9 cellular contexts compared by ENCODE assay signal in the genomic region with DNA sequence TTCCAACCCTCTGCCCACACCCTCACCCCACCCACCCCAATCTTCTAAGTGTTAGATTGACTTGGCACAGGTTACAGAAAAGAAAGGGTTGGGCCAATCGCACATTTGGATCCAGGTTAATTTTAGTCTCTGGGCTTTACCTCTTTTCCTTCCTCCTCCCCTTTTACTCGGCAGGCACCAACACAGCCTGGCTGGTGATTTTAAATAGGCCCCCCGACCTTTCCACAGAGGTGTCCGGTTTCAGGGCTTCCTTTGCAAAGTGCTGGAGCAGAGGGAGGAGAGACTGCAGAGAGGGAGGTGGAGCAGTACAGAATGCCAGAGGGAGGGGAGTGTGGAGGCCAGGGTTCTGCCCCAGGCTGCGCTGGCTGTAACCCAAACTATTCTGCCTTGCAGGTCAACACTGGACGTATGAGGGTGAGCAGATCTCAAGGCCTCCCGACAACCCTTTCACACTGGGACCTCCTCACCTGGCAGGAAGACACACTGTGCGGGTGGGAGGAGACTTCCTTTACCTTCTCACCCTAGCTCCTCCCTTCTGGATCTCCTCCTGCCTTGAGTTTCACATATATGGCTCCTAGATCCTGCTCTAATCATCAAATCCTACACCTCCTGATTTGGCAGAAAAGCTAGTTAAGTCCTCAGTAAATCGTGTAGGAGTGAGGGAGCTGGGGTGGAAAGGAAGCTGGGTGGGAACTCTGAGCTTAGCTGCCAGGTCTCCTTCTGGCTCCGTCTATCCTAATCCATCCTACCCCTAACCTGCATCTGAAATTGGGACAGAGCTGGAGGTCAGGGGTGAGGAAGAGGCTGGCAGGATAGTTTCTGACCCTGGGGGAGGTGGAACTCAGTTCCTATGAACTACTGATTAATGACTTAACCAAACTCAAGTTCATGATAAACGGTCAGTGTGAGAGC. TPM values are rescaled to one million over a fixed set of nuclear protein-coding genes. Genes with fewer than 3 reads are reported as not detected.
DNase-seq lines count a peak whose midpoint lies in the region; ATAC-seq and TF ChIP-seq lines count a peak whose summit lies in the region.
"Had no signal": no experiment of that assay in that cellular context is flagged by ENCODE, and none has a peak within 500 bp of the region (broad histone marks: within the 10 kb centered on the region; RNA-seq: fewer than 3 reads in every experiment).

No MANE protein-coding gene starts in this region.

- no peaks in the 10 kb centered on the region for H3K9me3 ChIP-seq in mammary epithelial cell (replicated peaks; ENCODE audit: insufficient read depth, low read length)
- no peaks in the 10 kb centered on the region for H3K9me3 ChIP-seq in liver (ENCODE audit: control insufficient read depth in 4 of 4, low read length in 3 of 4)
- H3K9me3 ChIP-seq: A549 had no signal

- H3K27me3 ChIP-seq in mammary epithelial cell (ENCODE audit: insufficient read depth, low read length) (no peaks in the 10 kb centered on the region), liver (ENCODE audit: control insufficient read depth in 4 of 4, insufficient read depth in 4 of 4, low read length in 3 of 4) (no peaks in the 10 kb centered on the region)

- WGBS in mammary epithelial cell (ENCODE audit: low coverage, missing lambda C conversion rate) = 5% methylated on average over 10 of the region's 11 CpGs
- 12% methylated on average over 11 of the region's 11 CpGs for WGBS in liver

- H3K9ac ChIP-seq in mammary epithelial cell (ENCODE audit: insufficient read depth, low read length) (no peak overlapping the region), liver (ENCODE audit: low read depth in 1 of 2, low read length in 2 of 2) (peak overlapping the region in 1 of 2 donors; percentile 50)

- no peaks in the 10 kb centered on the region for H4K20me1 ChIP-seq in mammary epithelial cell (ENCODE audit: insufficient read depth, low read length)

- TF ChIP-seq RAD21 in liver (IDR thresholded peaks at IDR 0.05) = no peak

- in situ Hi-C loops in mammary epithelial cell (cut with MboI; ENCODE audit: low sequenced_read_pairs in 2 of 2) = loop anchor here (10.0 to 25.0 kb wide), 2 partner anchors 275 to 277 kb away; partner anchors contain the start of gene ADAMTSL4 (in 1 of the 2)

- dilution Hi-C loops in mammary epithelial cell (cut with HindIII; ENCODE audit: low sequenced_read_pairs) = no loop called here

- H3K79me2 ChIP-seq in mammary epithelial cell (ENCODE audit: insufficient read depth, low read length) = no peaks in the 10 kb centered on the region

- DNase-seq in Right ventricle myocardium inferior (ENCODE audit: missing footprints) = no peak
- no peak for DNase-seq in cardiac septum (ENCODE audit: low spot score)
- peak; percentile 56 for DNase-seq in mammary epithelial cell
- no peak for DNase-seq in activated CD4-positive, CD25-positive, alpha-beta regulatory T cell (lab: John Stamatoyannopoulos, UW)
- DNase-seq in stimulated activated naive CD4-positive, alpha-beta T cell (lab: John Stamatoyannopoulos, UW) = no peak
- DNase-seq in AG08395 (ENCODE audit: low spot score) = no peak

- H3K4me3 ChIP-seq in mammary epithelial cell (replicated peaks in 1 of 3; ENCODE audit: insufficient read depth in 1 of 3, low read depth in 2 of 3, low read length in 3 of 3) = peak overlapping the region in 2 of 3 experiments; percentile 2 to 11
- peak overlapping the region in 1 of 3 donors; percentile 11 for H3K4me3 ChIP-seq in liver (ENCODE audit: low read depth in 1 of 3, low read length in 3 of 3)
- H3K4me3 ChIP-seq: A549 had no signal

- intact Hi-C loops in Right ventricle myocardium inferior (cut with DNase I) = loop anchor here (5.0 kb wide), 1 partner anchor 717 kb away; no protein-coding TSS in a partner anchor
- intact Hi-C loops in cardiac septum (cut with DNase I) = no loop called here
- intact Hi-C loops in mammary epithelial cell (cut with micrococcal nuclease) = loop anchor here (1.0 to 10.0 kb wide), 5 partner anchors 8 to 717 kb away; no protein-coding TSS in a partner anchor

- ATAC-seq in Right ventricle myocardium inferior (peak; percentile 47), GM19455 (IDR thresholded peaks at IDR 0.05; ENCODE audit: unreplicated experiment) (no peak)
- ATAC-seq: A549 had no signal

- CTCF ChIA-PET in mammary epithelial cell (lab: Charles Lee; ENCODE audit: low non-redundant PET) = no interaction called here

- no peak for TF ChIP-seq CTCF in mammary epithelial cell (conservative IDR thresholded peaks at IDR 0.05 in 1 of 2, IDR thresholded peaks at IDR 0.05 in 1 of 2; ENCODE audit: extremely low read depth in 1 of 2, insufficient read depth in 1 of 2, low read depth in 1 of 2, low read length in 2 of 2)
- no peak for TF ChIP-seq CTCF in liver (IDR thresholded peaks at IDR 0.05; ENCODE audit: low read depth, low read length, missing input control)

- H3K36me3 ChIP-seq in mammary epithelial cell (ENCODE audit: insufficient read depth, low read length) (peaks cover 2% of the 10 kb centered on the region), liver (ENCODE audit: control insufficient read depth in 4 of 4, insufficient read depth in 3 of 4, low read depth in 1 of 4, low read length in 3 of 4) (peaks cover 0 to 9% (median 6%) of the 10 kb centered on the region in 4 donors)

- BruUV-seq in mammary epithelial cell (replicated peaks; lab: Mats Ljungman, UMichigan) = no TSS peak

- H3K4me2 ChIP-seq in mammary epithelial cell (ENCODE audit: insufficient read depth, low read depth, low read length) = peak overlapping the region; percentile 72
- H3K4me2 ChIP-seq: A549 had no signal

- H3K4me1 ChIP-seq in mammary epithelial cell (ENCODE audit: insufficient read depth, low read length) (peaks cover 45% of the 10 kb centered on the region), liver (ENCODE audit: control insufficient read depth in 4 of 4, insufficient read depth in 4 of 4, low read length in 3 of 4) (peaks cover 13 to 60% (median 57%) of the 10 kb centered on the region in 4 donors)

- peak overlapping the region; percentile 81 for H2AFZ ChIP-seq in mammary epithelial cell (ENCODE audit: low read depth, low read length)

- peak overlapping the region; percentile 19 for H3K27ac ChIP-seq in mammary epithelial cell (ENCODE audit: insufficient read depth, low read depth, low read length)
- peak overlapping the region; percentile 45 to 58 for H3K27ac ChIP-seq in liver (ENCODE audit: low read depth in 1 of 2, low read length in 2 of 2)
- H3K27ac ChIP-seq: A549 had no signal

TF ChIP-seq in liver, 16 proteins besides CTCF, POLR2A, EP300 and RAD21 (continues in another document):
- TF ChIP-seq, protein P1, sequence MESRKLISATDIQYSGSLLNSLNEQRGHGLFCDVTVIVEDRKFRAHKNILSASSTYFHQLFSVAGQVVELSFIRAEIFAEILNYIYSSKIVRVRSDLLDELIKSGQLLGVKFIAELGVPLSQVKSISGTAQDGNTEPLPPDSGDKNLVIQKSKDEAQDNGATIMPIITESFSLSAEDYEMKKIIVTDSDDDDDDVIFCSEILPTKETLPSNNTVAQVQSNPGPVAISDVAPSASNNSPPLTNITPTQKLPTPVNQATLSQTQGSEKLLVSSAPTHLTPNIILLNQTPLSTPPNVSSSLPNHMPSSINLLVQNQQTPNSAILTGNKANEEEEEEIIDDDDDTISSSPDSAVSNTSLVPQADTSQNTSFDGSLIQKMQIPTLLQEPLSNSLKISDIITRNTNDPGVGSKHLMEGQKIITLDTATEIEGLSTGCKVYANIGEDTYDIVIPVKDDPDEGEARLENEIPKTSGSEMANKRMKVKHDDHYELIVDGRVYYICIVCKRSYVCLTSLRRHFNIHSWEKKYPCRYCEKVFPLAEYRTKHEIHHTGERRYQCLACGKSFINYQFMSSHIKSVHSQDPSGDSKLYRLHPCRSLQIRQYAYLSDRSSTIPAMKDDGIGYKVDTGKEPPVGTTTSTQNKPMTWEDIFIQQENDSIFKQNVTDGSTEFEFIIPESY (IDR thresholded peaks at IDR 0.05) = no peak
- no peak for TF ChIP-seq YY1 (IDR thresholded peaks at IDR 0.05)
- no peak for TF ChIP-seq EGR1 (IDR thresholded peaks at IDR 0.05; ENCODE audit: low read depth in 2 of 2)
- no peak for TF ChIP-seq FOXA2 (IDR thresholded peaks at IDR 0.05)
- TF ChIP-seq GABPA (IDR thresholded peaks at IDR 0.05 in 1 of 2, conservative IDR thresholded peaks at IDR 0.05 in 1 of 2) = peak in 1 of 2 donors; percentile 44
- no peak for TF ChIP-seq FOXA1 (IDR thresholded peaks at IDR 0.05)
- no peak for TF ChIP-seq NR2F2 (IDR thresholded peaks at IDR 0.05)
- no peak for TF ChIP-seq MAX (IDR thresholded peaks at IDR 0.05)

RNA-seq across cellular contexts. Expression of gene CA14, which starts 2.4 kb away (rescaled TPM):
- total RNA-seq in Right ventricle myocardium inferior (14.4 TPM), cardiac septum (0.51 TPM), mammary epithelial cell (not detected), liver (1 to 10 TPM in 1 of 2 donors, under 1 TPM in 1; 0.42 to 2.7 TPM)
- polyA plus RNA-seq in mammary epithelial cell (0.28 TPM), liver (1 to 10 TPM in 1 of 2 donors, under 1 TPM in 1; 0.22 to 2.0 TPM)
- polyA minus RNA-seq in mammary epithelial cell = not detected
- polyA plus RNA-seq: A549 had no signal

RNA-seq across cellular contexts. Expression of gene APH1A, which starts 8.8 kb away (rescaled TPM):
- total RNA-seq in Right ventricle myocardium inferior (58.7 TPM), cardiac septum (57.3 TPM), mammary epithelial cell (100 to 1,000 TPM; 113 to 119 TPM), liver (10 to 100 TPM; 48.9 to 65.3 TPM)
- polyA plus RNA-seq in mammary epithelial cell (131 TPM), liver (10 to 100 TPM; 25.1 to 93.6 TPM)
- polyA minus RNA-seq in mammary epithelial cell = 141 TPM

RNA-seq across cellular contexts. Expression of gene C1orf54, which starts 12.6 kb away (rescaled TPM):
- total RNA-seq in Right ventricle myocardium inferior (15.8 TPM), cardiac septum (11.9 TPM), mammary epithelial cell (1 to 10 TPM; 1.3 to 2.3 TPM), liver (10 to 100 TPM in 1 of 2 donors, 1 to 10 TPM in 1; 2.3 to 10.8 TPM)
- polyA plus RNA-seq in mammary epithelial cell (0.76 TPM), liver (1 to 10 TPM; 3.3 to 5.6 TPM)
- polyA minus RNA-seq in mammary epithelial cell = not detected

RNA-seq across cellular contexts. Expression of gene CIART, which starts 22.3 kb away (rescaled TPM):
- 12.8 TPM for total RNA-seq in Right ventricle myocardium inferior
- 10.0 TPM for total RNA-seq in cardiac septum
- 10 to 100 TPM in 1 of 2 donors, 1 to 10 TPM in 1; 8.1 to 13.2 TPM for total RNA-seq in mammary epithelial cell
- polyA plus RNA-seq in mammary epithelial cell = 10.2 TPM
- 6.2 TPM for polyA minus RNA-seq in mammary epithelial cell
- 1 to 10 TPM in 1 of 2 donors, under 1 TPM in 1; 0.51 to 1.8 TPM for total RNA-seq in liver
- 1 to 10 TPM; 2.0 to 7.1 TPM for polyA plus RNA-seq in liver

RNA-seq across cellular contexts. Expression of gene ANP32E, which starts 24.1 kb away (rescaled TPM):
- total RNA-seq in Right ventricle myocardium inferior (28.6 TPM), cardiac septum (55.3 TPM), mammary epithelial cell (10 to 100 TPM; 10.3 to 37.0 TPM), liver (10 to 100 TPM in 1 of 2 donors, 1 to 10 TPM in 1; 8.8 to 40.6 TPM)
- polyA plus RNA-seq in mammary epithelial cell (9.7 TPM), liver (10 to 100 TPM; 10.5 to 41.5 TPM)
- polyA minus RNA-seq in mammary epithelial cell = 18.1 TPM
